7 cellular contexts compared by ENCODE assay signal in genomic region chr1:36156329-36157114, GRCh38. TPM values are rescaled to one million over a fixed set of nuclear protein-coding genes. Genes with fewer than 3 reads are reported as not detected.
DNase-seq lines count a peak whose midpoint lies in the region; ATAC-seq and TF ChIP-seq lines count a peak whose summit lies in the region.

No MANE protein-coding gene starts in this region.

- TF ChIP-seq CTCF in GM12864 (IDR thresholded peaks at IDR 0.05; ENCODE audit: low read depth, low read length, missing control alignments) (no peak), fibroblast of villous mesenchyme (IDR thresholded peaks at IDR 0.05; ENCODE audit: insufficient read depth, low read depth, low read length) (no peak), nephron progenitor cell (IDR thresholded peaks at IDR 0.05) (no peak)

- H3K4me3 Mint-ChIP-seq in nephron progenitor cell, result peak overlapping the region; percentile 87

- H3K27ac Mint-ChIP-seq in nephron progenitor cell, result peak overlapping the region; percentile 95

- peaks cover 2% of the 10 kb centered on the region for H3K27me3 Mint-ChIP-seq in nephron progenitor cell (ENCODE audit: low read depth, poor library complexity)

- peaks cover 76% of the 10 kb centered on the region for H3K4me1 Mint-ChIP-seq in nephron progenitor cell

- peaks cover 13% of the 10 kb centered on the region for H3K36me3 Mint-ChIP-seq in nephron progenitor cell (ENCODE audit: low read depth)

- ATAC-seq in HG03196 (IDR thresholded peaks at IDR 0.05; ENCODE audit: unreplicated experiment), result peak; percentile 3

- peak overlapping the region; percentile 81 for H3K4me3 ChIP-seq in GM12864 (ENCODE audit: low read depth, low read length)
- peak overlapping the region; percentile 97 for H3K4me3 ChIP-seq in fibroblast of villous mesenchyme (ENCODE audit: low read depth, low read length)

- no peaks in the 10 kb centered on the region for H3K9me3 Mint-ChIP-seq in nephron progenitor cell

- no peak for DNase-seq in GM12864 (ENCODE audit: low read depth)
- DNase-seq in activated effector memory CD4-positive, alpha-beta T cell treated with Interleukin-2 at 50 U/mL for 16 hours, result peak; percentile 56
- peak; percentile 68 for DNase-seq in fibroblast of villous mesenchyme (ENCODE audit: low read depth)
- peak; percentile 83 for DNase-seq in nephron progenitor cell
- DNase-seq in ureter (ENCODE audit: low spot score), result peak; percentile 76

TF ChIP-seq in PFSK-1, 5 proteins besides CTCF, POLR2A, EP300 and RAD21:
- TF ChIP-seq POLR2AphosphoS5 (IDR thresholded peaks at IDR 0.05; ENCODE audit: low read depth, low read length) (0 out of 2 replicates have a peak, but pooled peaks have one; percentile 41), REST (IDR thresholded peaks at IDR 0.05; ENCODE audit: insufficient read depth in 1 of 2, low read depth in 2 of 2, low read length in 2 of 2) (no peak)

RNA-seq across cellular contexts. Expression of gene MAP7D1, which starts 0.6 kb away (rescaled TPM):
- 246 TPM for polyA plus RNA-seq in PFSK-1 (2012; ENCODE audit: insufficient read length, low read depth)
- total RNA-seq in fibroblast of villous mesenchyme, result 142 and 187 TPM in 2 replicates
- 68.3 TPM for total RNA-seq in ureter

RNA-seq across cellular contexts. Expression of gene TRAPPC3, which starts 7.2 kb away (rescaled TPM):
- 160 TPM for polyA plus RNA-seq in PFSK-1 (2012; ENCODE audit: insufficient read length, low read depth)
- 94.6 and 102 TPM in 2 replicates for total RNA-seq in fibroblast of villous mesenchyme
- total RNA-seq in ureter, result 55.0 TPM

RNA-seq across cellular contexts. Expression of gene COL8A2, which starts 31.5 kb away (rescaled TPM):
- polyA plus RNA-seq in PFSK-1 (2012; ENCODE audit: insufficient read length, low read depth), result not detected
- total RNA-seq in fibroblast of villous mesenchyme (4.7 and 6.8 TPM in 2 replicates), ureter (8.0 TPM)
